In the genomic region with DNA sequence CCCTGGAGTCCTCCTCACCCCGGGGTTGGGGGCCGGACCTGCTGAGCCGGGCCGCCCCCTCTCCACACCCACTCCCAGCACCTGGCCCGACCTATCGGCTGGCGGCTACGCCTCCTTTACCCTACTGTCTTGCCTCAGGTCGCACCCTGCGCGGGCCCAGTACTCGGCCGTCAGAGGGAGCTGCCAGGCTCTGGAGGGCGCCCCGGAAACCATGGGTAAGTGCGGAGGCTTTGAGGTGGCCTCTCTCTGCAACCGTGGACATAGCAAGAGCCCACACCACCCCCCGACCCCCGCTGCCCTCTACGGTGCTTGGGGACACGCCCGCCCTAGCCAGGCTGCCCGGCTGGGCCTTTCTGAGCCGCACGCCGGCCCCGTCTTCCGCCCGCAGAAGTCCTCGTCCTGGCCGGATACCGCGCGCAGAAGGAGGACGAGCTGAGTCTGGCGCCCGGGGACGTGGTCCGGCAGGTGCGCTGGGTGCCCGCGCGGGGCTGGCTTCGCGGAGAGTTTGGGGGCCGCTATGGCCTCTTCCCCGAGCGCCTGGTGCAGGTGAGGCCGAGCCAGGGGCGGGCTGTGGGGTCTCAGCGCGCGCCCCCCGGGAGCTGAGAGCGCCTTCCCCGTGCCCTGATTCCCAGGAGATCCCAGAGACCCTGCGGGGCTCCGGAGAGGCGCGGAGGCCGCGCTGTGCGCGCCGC, we compare ENCODE assay signal across 8 cellular contexts. TPM values are rescaled to one million over a fixed set of nuclear protein-coding genes. Genes with fewer than 3 reads are reported as not detected.
DNase-seq lines count a peak whose midpoint lies in the region; ATAC-seq, FAIRE-seq and TF ChIP-seq lines count a peak whose summit lies in the region.

SH3D21 (plus strand) TSS at position 159 of the 692 bp plus-strand sequence; CDS start at position 212, 53 bp downstream.

- TF ChIP-seq CTCF in A549 (IDR thresholded peaks at IDR 0.05): 0 out of 3 replicates have a peak, but pooled peaks have one; percentile 12

- ATAC-seq in A549 (peak; percentile 84 to 86), GM18498 (IDR thresholded peaks at IDR 0.05; ENCODE audit: unreplicated experiment) (peak; percentile 31), HG02885 (IDR thresholded peaks at IDR 0.05; ENCODE audit: poor library complexity, unreplicated experiment) (peak; percentile 29)

- no peak for TF ChIP-seq RAD21 in A549 (conservative IDR thresholded peaks at IDR 0.05 in 1 of 2, IDR thresholded peaks at IDR 0.05 in 1 of 2)

- TF ChIP-seq EP300 in A549 (IDR thresholded peaks at IDR 0.05): no peak

- intact Hi-C loops in posterior vena cava (cut with DNase I): loop anchor here in 1 of 2 donors (5.0 kb wide), 1 partner anchor 61 kb away; no protein-coding TSS in a partner anchor

- peaks cover 18% of the 10 kb centered on the region for H3K4me1 ChIP-seq in A549

- no peak for TF ChIP-seq POLR2A in A549 (IDR thresholded peaks at IDR 0.05; ENCODE audit: low read length)

- FAIRE-seq in A549 (lab: Jason Lieb, UNC): no peak

- peak in 1 of 2 experiments; percentile 67 for DNase-seq in A549 (ENCODE audit: low read depth in 1 of 2, low spot score in 1 of 2)
- peak; percentile 45 for DNase-seq in NCI-H2196 treated with DMSO at 0.1 percent for 48 hours (lab: John Stamatoyannopoulos, UW; ENCODE audit: unreplicated experiment)
- DNase-seq in activated T-cell treated with anti-CD3 and anti-CD28 coated beads, Interleukin-2, amount 50 U/mL, for 48 hours: peak; percentile 68 to 75
- peak; percentile 24 for DNase-seq in foreskin melanocyte
- DNase-seq in posterior vena cava (ENCODE audit: low spot score): peak; percentile 85
- DNase-seq in hepatic stellate cell (ENCODE audit: low spot score): no peak

- 3% methylated on average over 7 of the region's 65 CpGs for WGBS in A549 (ENCODE audit: missing lambda C conversion rate)

- peak within 1 kb of the TSS; percentile 99 for H3K4me2 ChIP-seq in A549

- H3K9me3 ChIP-seq in A549: no peaks in the 10 kb centered on the region

- peak within 1 kb of the TSS; percentile 70 to 85 for H3K27ac ChIP-seq in A549

- H3K4me3 ChIP-seq in A549: peak within 1 kb of the TSS; percentile 65

- CTCF ChIA-PET in A549 (lab: Yijun Ruan, JAX): interaction anchor here (0.7 to 1.7 kb wide), 11 partner anchors 10 to 118 kb away, joined by 3 to 6 read pairs (median 4); no protein-coding TSS in a partner anchor

- POLR2A ChIA-PET in A549 (lab: Yijun Ruan, JAX): interaction anchor here (1.2 to 1.7 kb wide), 4 partner anchors 14 to 156 kb away, joined by 3 to 9 read pairs (median 3); partner anchors contain the start of genes LSM10, THRAP3 and TRAPPC3

TF ChIP-seq in A549, 52 proteins besides CTCF, POLR2A, EP300 and RAD21:
- no peak for TF ChIP-seq JUNB (IDR thresholded peaks at IDR 0.05)
- no peak for TF ChIP-seq NR3C1 (IDR thresholded peaks at IDR 0.05)
- no peak for TF ChIP-seq CEBPB (IDR thresholded peaks at IDR 0.05)
- TF ChIP-seq ZSCAN20 (CRISPR knock-in tag; IDR thresholded peaks at IDR 0.05): no peak
- TF ChIP-seq SMC3 (IDR thresholded peaks at IDR 0.05): peak; percentile 11; the same call in 1 of the 3 replicates
- TF ChIP-seq MAX (IDR thresholded peaks at IDR 0.05): peak; percentile 28; the same call in 1 of the 2 replicates
- TF ChIP-seq NPAS2 (CRISPR knock-in tag; IDR thresholded peaks at IDR 0.05; ENCODE audit: borderline replicate concordance): no peak
- TF ChIP-seq RNF2 (IDR thresholded peaks at IDR 0.05; ENCODE audit: borderline replicate concordance, low read depth): no peak
- no peak for TF ChIP-seq POLR2AphosphoS2 (conservative IDR thresholded peaks at IDR 0.05; ENCODE audit: low read length)
- no peak for TF ChIP-seq PHF8 (IDR thresholded peaks at IDR 0.05; ENCODE audit: borderline replicate concordance, low read depth)
- TF ChIP-seq RCOR1 (IDR thresholded peaks at IDR 0.05; ENCODE audit: low read depth, low read length): no peak
- TF ChIP-seq BHLHE40 (IDR thresholded peaks at IDR 0.05; ENCODE audit: low read depth, low read length): no peak
- no peak for TF ChIP-seq TFCP2L1 (CRISPR knock-in tag; IDR thresholded peaks at IDR 0.05)
- no peak for TF ChIP-seq ESRRA (IDR thresholded peaks at IDR 0.05; ENCODE audit: borderline replicate concordance, low read length)
- TF ChIP-seq FOXS1 (CRISPR knock-in tag; IDR thresholded peaks at IDR 0.05): no peak
- TF ChIP-seq EHF (CRISPR knock-in tag; IDR thresholded peaks at IDR 0.05): no peak
- no peak for TF ChIP-seq HOXA7 (CRISPR knock-in tag; IDR thresholded peaks at IDR 0.05)
- TF ChIP-seq, protein P1, sequence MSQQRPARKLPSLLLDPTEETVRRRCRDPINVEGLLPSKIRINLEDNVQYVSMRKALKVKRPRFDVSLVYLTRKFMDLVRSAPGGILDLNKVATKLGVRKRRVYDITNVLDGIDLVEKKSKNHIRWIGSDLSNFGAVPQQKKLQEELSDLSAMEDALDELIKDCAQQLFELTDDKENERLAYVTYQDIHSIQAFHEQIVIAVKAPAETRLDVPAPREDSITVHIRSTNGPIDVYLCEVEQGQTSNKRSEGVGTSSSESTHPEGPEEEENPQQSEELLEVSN (IDR thresholded peaks at IDR 0.05; ENCODE audit: borderline replicate concordance, low read depth): peak; percentile 16; the same call in 1 of the 2 replicates
- no peak for TF ChIP-seq HOXB13 (CRISPR knock-in tag; IDR thresholded peaks at IDR 0.05; ENCODE audit: low read depth)
- TF ChIP-seq SREBF2 (IDR thresholded peaks at IDR 0.05): no peak
- TF ChIP-seq, protein P2, sequence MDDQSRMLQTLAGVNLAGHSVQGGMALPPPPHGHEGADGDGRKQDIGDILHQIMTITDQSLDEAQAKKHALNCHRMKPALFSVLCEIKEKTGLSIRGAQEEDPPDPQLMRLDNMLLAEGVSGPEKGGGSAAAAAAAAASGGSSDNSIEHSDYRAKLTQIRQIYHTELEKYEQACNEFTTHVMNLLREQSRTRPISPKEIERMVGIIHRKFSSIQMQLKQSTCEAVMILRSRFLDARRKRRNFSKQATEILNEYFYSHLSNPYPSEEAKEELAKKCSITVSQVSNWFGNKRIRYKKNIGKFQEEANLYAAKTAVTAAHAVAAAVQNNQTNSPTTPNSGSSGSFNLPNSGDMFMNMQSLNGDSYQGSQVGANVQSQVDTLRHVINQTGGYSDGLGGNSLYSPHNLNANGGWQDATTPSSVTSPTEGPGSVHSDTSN (IDR thresholded peaks at IDR 0.05): no peak
- TF ChIP-seq EHMT2 (IDR thresholded peaks at IDR 0.05; ENCODE audit: low read depth): no peak
- no peak for TF ChIP-seq MAFK (IDR thresholded peaks at IDR 0.05; ENCODE audit: partially characterized antibody)
- TF ChIP-seq TP53 (CRISPR knock-in tag; IDR thresholded peaks at IDR 0.05): no peak
- no peak for TF ChIP-seq CBX8 (IDR thresholded peaks at IDR 0.05)

RNA-seq across cellular contexts. Expression of gene SH3D21, which starts in this region (rescaled TPM):
- polyA plus RNA-seq in A549 (2011; rRNA removed) (0.41 and 0.53 TPM in 2 replicates), A549 (2017; fragmentation: RNase III; extraction: RNeasy Plus Mini Kit Qiagen cat#74134 plus additional on column Dnase treatment) (1.1 to 1.6 TPM (median 1.4 TPM) in 3 replicates)
- 0.42 and 0.45 TPM in 2 replicates for polyA plus RNA-seq in A549 (2012; cell fraction: cytosol; rRNA removed)
- polyA plus RNA-seq in A549 (2012; cell fraction: nucleus; rRNA removed): 3.7 and 4.1 TPM in 2 replicates
- 0.34 and 0.45 TPM in 2 replicates for polyA minus RNA-seq in A549 (2011; rRNA and poly(A)+ RNA removed)
- 1 to 10 TPM; 1.6 to 2.8 TPM for total RNA-seq in posterior vena cava

Comparison
In these comparisons a context has a peak if more than half of its experiments do, and no peak if none do; other contexts are left out.
1. ATAC-seq: peak in every context shown above with its lines; median percentile 85 in A549; 31 in GM18498; 29 in HG02885.